In the genomic region with DNA sequence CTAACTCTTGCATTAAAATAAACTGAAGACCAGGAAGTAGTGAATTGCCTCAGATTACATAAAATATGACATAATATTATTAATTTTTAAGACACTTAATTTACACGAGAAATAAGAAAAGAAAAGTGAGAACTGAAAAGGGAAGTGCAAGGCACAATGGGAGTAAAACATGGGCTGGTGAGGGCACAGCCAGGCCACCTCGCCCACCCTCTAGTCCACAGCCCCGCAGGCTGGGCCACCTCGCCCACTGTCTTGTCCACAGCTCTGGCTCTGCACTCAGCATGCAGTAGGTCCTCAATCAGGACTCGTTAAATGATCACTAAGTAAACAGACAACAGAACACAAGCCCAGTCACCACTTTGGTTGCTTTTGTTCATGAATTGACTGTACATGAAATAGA, we compare ENCODE assay signal across 20 cellular contexts.
DNase-seq lines count a peak whose midpoint lies in the region; ATAC-seq, FAIRE-seq and TF ChIP-seq lines count a peak whose summit lies in the region.
"Had no signal": no experiment of that assay in that cellular context is flagged by ENCODE, and none has a peak within 500 bp of the region (broad histone marks: within the 10 kb centered on the region; RNA-seq: fewer than 3 reads in every experiment).

No MANE protein-coding gene starts in this region.

- peaks cover 2% of the 10 kb centered on the region for H3K36me3 Mint-ChIP-seq in astrocyte (ENCODE audit: low read depth, unreplicated experiment)
- no peaks in the 10 kb centered on the region for H3K36me3 Mint-ChIP-seq in stimulated activated memory B cell treated with anti-CD40 and anti-IgM and Interleukin-4, amounts not matched to agents 10 μg/mL and 1 μg/mL and 100 μg/mL, for 72 hours
- H3K36me3 Mint-ChIP-seq: CD4-positive, alpha-beta memory T cell; naive thymus-derived CD8-positive, alpha-beta T cell; stimulated activated effector memory CD8-positive, alpha-beta T cell treated with anti-CD3 and anti-CD28 coated beads, Interleukin-12 subunit alpha, Interleukin-12 subunit beta, amount 100 ng/mL, for 72 hours had no signal

- H3K27ac Mint-ChIP-seq in astrocyte (ENCODE audit: unreplicated experiment), result no peak overlapping the region
- peak overlapping the region; percentile 58 for H3K27ac Mint-ChIP-seq in stimulated activated memory B cell treated with anti-CD40 and anti-IgM and Interleukin-4, amounts not matched to agents 10 μg/mL and 1 μg/mL and 100 μg/mL, for 72 hours
- H3K27ac Mint-ChIP-seq: stimulated activated effector memory CD8-positive, alpha-beta T cell treated with anti-CD3 and anti-CD28 coated beads, Interleukin-12 subunit alpha, Interleukin-12 subunit beta, amount 100 ng/mL, for 72 hours had no signal

- DNase-seq in NOMO-1 treated with dmso at 0.1 percent for 144 hours (lab: John Stamatoyannopoulos, UW; ENCODE audit: unreplicated experiment) (peak; percentile 5), NOMO-1 treated with DMSO at 0.1 percent for 48 hours (lab: John Stamatoyannopoulos, UW; ENCODE audit: unreplicated experiment) (no peak), astrocyte (ENCODE audit: low read depth) (no peak), OCI-M2 (lab: John Stamatoyannopoulos, UW; ENCODE audit: unreplicated experiment) (no peak), AG08395 (ENCODE audit: low spot score) (no peak)
- DNase-seq: 8988T, caudate nucleus, DMS79, glutamatergic neuron, NCI-H1436, NCI-H82, spleen, WERI-Rb-1 had no signal

- H3K4me2 ChIP-seq in astrocyte (ENCODE audit: low read length), result no peak overlapping the region

- ATAC-seq in HG02973 (IDR thresholded peaks at IDR 0.05; ENCODE audit: unreplicated experiment) (peak; percentile 43), GM21390 (IDR thresholded peaks at IDR 0.05; ENCODE audit: unreplicated experiment) (no peak)
- peak; percentile 43 for ATAC-seq in stimulated activated memory B cell treated with anti-CD40 and anti-IgM and Interleukin-4, amounts not matched to agents 10 μg/mL and 1 μg/mL and 100 μg/mL, for 72 hours

- H3K4me3 ChIP-seq in astrocyte (ENCODE audit: insufficient read depth, low read depth, low read length), result no peak overlapping the region
- H3K4me3 ChIP-seq: spleen had no signal

- peaks cover 7% of the 10 kb centered on the region for H3K4me1 Mint-ChIP-seq in astrocyte (ENCODE audit: low read depth, unreplicated experiment)
- peaks cover 37% of the 10 kb centered on the region for H3K4me1 Mint-ChIP-seq in stimulated activated memory B cell treated with anti-CD40 and anti-IgM and Interleukin-4, amounts not matched to agents 10 μg/mL and 1 μg/mL and 100 μg/mL, for 72 hours

- no peak for FAIRE-seq in astrocyte (lab: Jason Lieb, UNC)

- no peak overlapping the region for H3K4me3 Mint-ChIP-seq in astrocyte (ENCODE audit: unreplicated experiment)
- peak overlapping the region; percentile 7 for H3K4me3 Mint-ChIP-seq in stimulated activated memory B cell treated with anti-CD40 and anti-IgM and Interleukin-4, amounts not matched to agents 10 μg/mL and 1 μg/mL and 100 μg/mL, for 72 hours
- H3K4me3 Mint-ChIP-seq: CD4-positive, alpha-beta memory T cell; naive thymus-derived CD8-positive, alpha-beta T cell; stimulated activated effector memory CD8-positive, alpha-beta T cell treated with anti-CD3 and anti-CD28 coated beads, Interleukin-12 subunit alpha, Interleukin-12 subunit beta, amount 100 ng/mL, for 72 hours had no signal

- no peaks in the 10 kb centered on the region for H3K36me3 ChIP-seq in astrocyte (ENCODE audit: insufficient read depth, low read length)
- H3K36me3 ChIP-seq: spleen, WERI-Rb-1 had no signal

- H3K4me1 ChIP-seq in astrocyte (ENCODE audit: insufficient read depth, low read length), result no peaks in the 10 kb centered on the region

- no peak overlapping the region for H3K9ac ChIP-seq in astrocyte (ENCODE audit: low read length)

- H3K27ac ChIP-seq in astrocyte (ENCODE audit: low read depth, low read length), result no peak overlapping the region
- H3K27ac ChIP-seq: HL-60, WERI-Rb-1 had no signal

- H3K9me3 ChIP-seq in astrocyte (ENCODE audit: insufficient read depth, low read depth, low read length), result peaks cover 5% of the 10 kb centered on the region
- H3K9me3 ChIP-seq: spleen had no signal

- no peaks in the 10 kb centered on the region for H3K79me2 ChIP-seq in astrocyte (ENCODE audit: insufficient read depth, low read length)

- no peaks in the 10 kb centered on the region for H3K27me3 Mint-ChIP-seq in astrocyte (ENCODE audit: low read depth, unreplicated experiment)
- peaks cover 3% of the 10 kb centered on the region for H3K27me3 Mint-ChIP-seq in stimulated activated memory B cell treated with anti-CD40 and anti-IgM and Interleukin-4, amounts not matched to agents 10 μg/mL and 1 μg/mL and 100 μg/mL, for 72 hours

- TF ChIP-seq CTCF in astrocyte (IDR thresholded peaks at IDR 0.05; ENCODE audit: insufficient read depth, low read depth, low read length), result no peak

- no peaks in the 10 kb centered on the region for H3K27me3 ChIP-seq in astrocyte (ENCODE audit: insufficient read depth, low read length)

- peaks cover 4% of the 10 kb centered on the region for H3K9me3 Mint-ChIP-seq in astrocyte (ENCODE audit: unreplicated experiment)
- H3K9me3 Mint-ChIP-seq in stimulated activated memory B cell treated with anti-CD40 and anti-IgM and Interleukin-4, amounts not matched to agents 10 μg/mL and 1 μg/mL and 100 μg/mL, for 72 hours, result no peaks in the 10 kb centered on the region
- H3K9me3 Mint-ChIP-seq: naive thymus-derived CD8-positive, alpha-beta T cell; stimulated activated effector memory CD8-positive, alpha-beta T cell treated with anti-CD3 and anti-CD28 coated beads, Interleukin-12 subunit alpha, Interleukin-12 subunit beta, amount 100 ng/mL, for 72 hours had no signal

- H2AFZ ChIP-seq in astrocyte (ENCODE audit: low read depth, low read length), result peak overlapping the region; percentile 18

- H4K20me1 ChIP-seq in astrocyte (ENCODE audit: insufficient read depth, low read length), result no peaks in the 10 kb centered on the region
